25 cellular contexts compared by ENCODE assay signal in genomic region chr12:115960868-115961802, GRCh38.
DNase-seq lines count a peak whose midpoint lies in the region; TF ChIP-seq lines count a peak whose summit lies in the region.
"Had no signal": no experiment of that assay in that cellular context is flagged by ENCODE, and none has a peak within 500 bp of the region (broad histone marks: within the 10 kb centered on the region; RNA-seq: fewer than 3 reads in every experiment).

No MANE protein-coding gene starts in this region.

- peak; percentile 46 for DNase-seq in EL
- DNase-seq in M059J (ENCODE audit: low read depth): peak; percentile 15
- no peak for DNase-seq in brain microvascular endothelial cell
- DNase-seq in pons (ENCODE audit: low spot score): peak; percentile 11
- DNase-seq in CD1c-positive myeloid dendritic cell (ENCODE audit: extremely low spot score): no peak
- no peak for DNase-seq in NCI-H345 (lab: John Stamatoyannopoulos, UW)
- no peak for DNase-seq in HuH-7 (ENCODE audit: low spot score)
- DNase-seq: activated B cell treated with CpG ODN at 0.5 μM for 24 hours; activated gamma-delta T cell; anterior cingulate cortex; CD8-positive, alpha-beta T cell; DMS53; effector CD4-positive, alpha-beta T cell; foreskin melanocyte; hypothalamus; NCI-H1417; NCI-H2107; NCI-H510A treated with DMSO at 0.1 percent for 48 hours; NK-92 treated with Interleukin-12 subunit alpha and Interleukin-12 subunit beta, amount 100 ng/mL, for 24 hours; ovary; Peyer's patch; right lobe of liver; T-helper 9 cell; testis had no signal

- peak overlapping the region; percentile 84 for H3K27ac ChIP-seq in brain microvascular endothelial cell
- H3K27ac ChIP-seq: ovary, Peyer's patch, right lobe of liver, testis had no signal

- in situ Hi-C loops in brain microvascular endothelial cell (cut with HindIII; ENCODE audit: low pct_ligation_motif_present, low sequenced_read_pairs): no loop called here

- peaks cover 37% of the 10 kb centered on the region for H3K36me3 ChIP-seq in brain microvascular endothelial cell (replicated peaks)
- H3K36me3 ChIP-seq: ovary had no signal

- H3K4me3 ChIP-seq in brain microvascular endothelial cell (ENCODE audit: low read depth, low read length): no peak overlapping the region
- H3K4me3 ChIP-seq: lung, ovary, Peyer's patch, right lobe of liver, testis had no signal

- no peaks in the 10 kb centered on the region for H3K27me3 ChIP-seq in brain microvascular endothelial cell (replicated peaks)
- H3K27me3 ChIP-seq: ovary, Peyer's patch, right lobe of liver, testis had no signal

- TF ChIP-seq CTCF in brain microvascular endothelial cell (IDR thresholded peaks at IDR 0.05; ENCODE audit: low read depth, low read length, missing control alignments): no peak

Comparison
In these comparisons a context has a peak if more than half of its experiments do, and no peak if none do; other contexts are left out.
1. DNase-seq: peak in EL (single experiment), M059J (single experiment) and pons (single experiment); none in brain microvascular endothelial cell (single experiment), CD1c-positive myeloid dendritic cell (single experiment), NCI-H345 (single experiment) and HuH-7 (single experiment).